8 cellular contexts compared by ENCODE assay signal in genomic region chrX:17547658-17548057, GRCh38.
A peak's percentile ranks its signal among the peaks of the same experiment; 100 is the strongest.
DNase-seq lines count a peak whose midpoint lies in the region; ATAC-seq and TF ChIP-seq lines count a peak whose summit lies in the region.

No MANE protein-coding gene starts in this region.

- TF ChIP-seq CTCF in left lung (IDR thresholded peaks at IDR 0.05): no peak

- H3K27ac ChIP-seq in left lung: no peak overlapping the region

- no peaks in the 10 kb centered on the region for H3K27me3 ChIP-seq in left lung

- ATAC-seq in GM19351 (IDR thresholded peaks at IDR 0.05; ENCODE audit: unreplicated experiment) (peak; percentile 74), HG03354 (IDR thresholded peaks at IDR 0.05; ENCODE audit: poor library complexity, severe bottlenecking, unreplicated experiment) (peak; percentile 69), left lung (peak; percentile 74)

- H3K36me3 ChIP-seq in left lung: no peaks in the 10 kb centered on the region

- H3K4me3 ChIP-seq in left lung: no peak overlapping the region

- H3K4me1 ChIP-seq in left lung: no peaks in the 10 kb centered on the region

- intact Hi-C loops in left lung (cut with DNase I): no loop called here

- DNase-seq in A172 (ENCODE audit: low spot score) (peak; percentile 90), T1000 (lab: John Stamatoyannopoulos, UW) (peak; percentile 46), left lung (peak; percentile 56 to 82), iPS-NIHi11 (ENCODE audit: low spot score) (no peak), NAMALWA (ENCODE audit: low spot score) (no peak)
- DNase-seq in stimulated activated naive CD4-positive, alpha-beta T cell (lab: John Stamatoyannopoulos, UW): no peak

- H3K9me3 ChIP-seq in left lung: no peaks in the 10 kb centered on the region

Comparison
In these comparisons a context has a peak if more than half of its experiments do, and no peak if none do; other contexts are left out.
1. DNase-seq: peak in A172 (single experiment), T1000 (single experiment) and left lung (2 of 2); none in iPS-NIHi11 (single experiment), stimulated activated naive CD4-positive, alpha-beta T cell (0 of 6) and NAMALWA (single experiment).
2. Peak in every context shown above with its lines, with median percentiles within 50 percentile points of each other: ATAC-seq.